1 cellular context compared by ENCODE assay signal in the genomic region with DNA sequence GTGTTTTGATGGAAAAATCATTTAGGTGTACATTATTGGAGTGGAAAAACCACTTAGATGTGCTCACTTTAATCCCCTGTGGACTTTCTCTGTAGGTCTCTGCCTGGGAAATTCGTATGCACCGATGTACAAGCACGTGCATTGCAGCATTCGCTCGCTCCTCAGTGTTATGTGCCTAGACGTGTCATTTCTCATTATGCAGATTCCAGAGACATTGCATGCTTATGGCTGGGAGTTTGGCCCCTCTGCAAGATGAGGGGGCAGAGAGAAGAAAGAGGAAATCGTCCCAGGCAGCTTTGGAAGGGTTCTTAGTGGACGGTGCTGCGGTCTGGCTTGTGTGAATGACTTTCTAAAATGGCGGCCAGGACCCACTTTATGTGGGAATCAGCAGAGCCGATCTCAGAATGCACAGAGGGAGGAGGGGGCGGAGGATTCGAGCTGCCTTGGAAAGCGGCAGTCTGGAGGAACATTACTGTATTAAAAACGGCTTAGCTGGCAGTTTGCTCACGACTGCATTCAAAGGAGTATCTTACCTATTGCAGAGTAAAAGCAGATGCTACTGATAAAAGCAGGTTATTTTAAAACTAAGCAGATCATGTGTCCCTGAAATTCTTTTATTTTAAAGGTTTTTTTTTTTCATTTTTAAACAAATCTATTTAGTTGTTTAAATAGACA.
TF ChIP-seq lines count a peak whose summit lies in the region.

No MANE protein-coding gene starts in this region.

TF ChIP-seq in HEK293, 187 proteins besides CTCF, POLR2A, EP300 and RAD21 (continued from another document and continues in another):
- TF ChIP-seq, protein P1, sequence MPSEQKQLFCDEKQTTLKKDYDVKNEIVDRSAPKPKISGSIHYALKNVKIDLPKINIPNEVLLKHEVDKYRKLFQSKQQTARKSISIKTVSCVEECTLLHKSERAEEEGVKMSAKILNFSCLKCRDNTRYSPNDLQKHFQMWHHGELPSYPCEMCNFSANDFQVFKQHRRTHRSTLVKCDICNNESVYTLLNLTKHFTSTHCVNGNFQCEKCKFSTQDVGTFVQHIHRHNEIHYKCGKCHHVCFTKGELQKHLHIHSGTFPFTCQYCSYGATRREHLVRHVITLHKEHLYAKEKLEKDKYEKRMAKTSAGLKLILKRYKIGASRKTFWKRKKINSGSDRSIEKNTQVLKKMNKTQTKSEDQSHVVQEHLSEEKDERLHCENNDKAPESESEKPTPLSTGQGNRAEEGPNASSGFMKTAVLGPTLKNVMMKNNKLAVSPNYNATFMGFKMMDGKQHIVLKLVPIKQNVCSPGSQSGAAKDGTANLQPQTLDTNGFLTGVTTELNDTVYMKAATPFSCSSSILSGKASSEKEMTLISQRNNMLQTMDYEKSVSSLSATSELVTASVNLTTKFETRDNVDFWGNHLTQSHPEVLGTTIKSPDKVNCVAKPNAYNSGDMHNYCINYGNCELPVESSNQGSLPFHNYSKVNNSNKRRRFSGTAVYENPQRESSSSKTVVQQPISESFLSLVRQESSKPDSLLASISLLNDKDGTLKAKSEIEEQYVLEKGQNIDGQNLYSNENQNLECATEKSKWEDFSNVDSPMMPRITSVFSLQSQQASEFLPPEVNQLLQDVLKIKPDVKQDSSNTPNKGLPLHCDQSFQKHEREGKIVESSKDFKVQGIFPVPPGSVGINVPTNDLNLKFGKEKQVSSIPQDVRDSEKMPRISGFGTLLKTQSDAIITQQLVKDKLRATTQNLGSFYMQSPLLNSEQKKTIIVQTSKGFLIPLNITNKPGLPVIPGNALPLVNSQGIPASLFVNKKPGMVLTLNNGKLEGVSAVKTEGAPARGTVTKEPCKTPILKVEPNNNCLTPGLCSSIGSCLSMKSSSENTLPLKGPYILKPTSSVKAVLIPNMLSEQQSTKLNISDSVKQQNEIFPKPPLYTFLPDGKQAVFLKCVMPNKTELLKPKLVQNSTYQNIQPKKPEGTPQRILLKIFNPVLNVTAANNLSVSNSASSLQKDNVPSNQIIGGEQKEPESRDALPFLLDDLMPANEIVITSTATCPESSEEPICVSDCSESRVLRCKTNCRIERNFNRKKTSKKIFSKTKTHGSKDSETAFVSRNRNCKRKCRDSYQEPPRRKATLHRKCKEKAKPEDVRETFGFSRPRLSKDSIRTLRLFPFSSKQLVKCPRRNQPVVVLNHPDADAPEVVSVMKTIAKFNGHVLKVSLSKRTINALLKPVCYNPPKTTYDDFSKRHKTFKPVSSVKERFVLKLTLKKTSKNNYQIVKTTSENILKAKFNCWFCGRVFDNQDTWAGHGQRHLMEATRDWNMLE (tag by site-specific recombination; conservative IDR thresholded peaks at IDR 0.05; ENCODE audit: low read depth): no peak; the same call in 1 of the 2 replicates
- TF ChIP-seq ZNF174 (tag by site-specific recombination; IDR thresholded peaks at IDR 0.05) (no peak), ZNF580 (tag by site-specific recombination; IDR thresholded peaks at IDR 0.05) (no peak; the same call in 1 of the 2 replicates), ZNF776 (tag by site-specific recombination; IDR thresholded peaks at IDR 0.05; ENCODE audit: borderline replicate concordance) (no peak), ZNF248 (tag by site-specific recombination; IDR thresholded peaks at IDR 0.05) (no peak), ZNF157 (tag by site-specific recombination; IDR thresholded peaks at IDR 0.05) (no peak), ZNF768 (tag by site-specific recombination; IDR thresholded peaks at IDR 0.05) (no peak), ZNF501 (tag by site-specific recombination; IDR thresholded peaks at IDR 0.05) (0 out of 2 replicates have a peak, but pooled peaks have one; percentile 13), PRDM2 (tag by site-specific recombination; IDR thresholded peaks at IDR 0.05; ENCODE audit: borderline replicate concordance) (no peak), SETDB1 (IDR thresholded peaks at IDR 0.05; ENCODE audit: insufficient read length, low read length) (no peak), HOXC10 (CRISPR knock-in tag; IDR thresholded peaks at IDR 0.05) (no peak), ZBTB20 (tag by site-specific recombination; IDR thresholded peaks at IDR 0.05) (peak; percentile 96), ZBTB44 (tag by site-specific recombination; IDR thresholded peaks at IDR 0.05) (peak; percentile 90), ZNF621 (tag by site-specific recombination; IDR thresholded peaks at IDR 0.05) (no peak), ZNF596 (tag by site-specific recombination; IDR thresholded peaks at IDR 0.05) (no peak), ZNF560 (tag by site-specific recombination; IDR thresholded peaks at IDR 0.05; ENCODE audit: borderline replicate concordance) (no peak), ZNF600 (tag by site-specific recombination; IDR thresholded peaks at IDR 0.05) (peak; percentile 93), ZNF2 (tag by site-specific recombination; IDR thresholded peaks at IDR 0.05) (peak; percentile 83), ZSCAN30 (tag by site-specific recombination; IDR thresholded peaks at IDR 0.05) (0 out of 2 replicates have a peak, but pooled peaks have one; percentile 7), REPIN1 (tag by site-specific recombination; IDR thresholded peaks at IDR 0.05; ENCODE audit: low read depth) (peak; percentile 32; the same call in 1 of the 2 replicates), ZNF214 (tag by site-specific recombination; IDR thresholded peaks at IDR 0.05; ENCODE audit: borderline replicate concordance) (no peak), ZNF404 (tag by site-specific recombination; IDR thresholded peaks at IDR 0.05) (no peak)
- TF ChIP-seq, protein P2, sequence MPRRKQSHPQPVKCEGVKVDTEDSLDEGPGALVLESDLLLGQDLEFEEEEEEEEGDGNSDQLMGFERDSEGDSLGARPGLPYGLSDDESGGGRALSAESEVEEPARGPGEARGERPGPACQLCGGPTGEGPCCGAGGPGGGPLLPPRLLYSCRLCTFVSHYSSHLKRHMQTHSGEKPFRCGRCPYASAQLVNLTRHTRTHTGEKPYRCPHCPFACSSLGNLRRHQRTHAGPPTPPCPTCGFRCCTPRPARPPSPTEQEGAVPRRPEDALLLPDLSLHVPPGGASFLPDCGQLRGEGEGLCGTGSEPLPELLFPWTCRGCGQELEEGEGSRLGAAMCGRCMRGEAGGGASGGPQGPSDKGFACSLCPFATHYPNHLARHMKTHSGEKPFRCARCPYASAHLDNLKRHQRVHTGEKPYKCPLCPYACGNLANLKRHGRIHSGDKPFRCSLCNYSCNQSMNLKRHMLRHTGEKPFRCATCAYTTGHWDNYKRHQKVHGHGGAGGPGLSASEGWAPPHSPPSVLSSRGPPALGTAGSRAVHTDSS (tag by site-specific recombination; IDR thresholded peaks at IDR 0.05): no peak
- TF ChIP-seq, protein P3, sequence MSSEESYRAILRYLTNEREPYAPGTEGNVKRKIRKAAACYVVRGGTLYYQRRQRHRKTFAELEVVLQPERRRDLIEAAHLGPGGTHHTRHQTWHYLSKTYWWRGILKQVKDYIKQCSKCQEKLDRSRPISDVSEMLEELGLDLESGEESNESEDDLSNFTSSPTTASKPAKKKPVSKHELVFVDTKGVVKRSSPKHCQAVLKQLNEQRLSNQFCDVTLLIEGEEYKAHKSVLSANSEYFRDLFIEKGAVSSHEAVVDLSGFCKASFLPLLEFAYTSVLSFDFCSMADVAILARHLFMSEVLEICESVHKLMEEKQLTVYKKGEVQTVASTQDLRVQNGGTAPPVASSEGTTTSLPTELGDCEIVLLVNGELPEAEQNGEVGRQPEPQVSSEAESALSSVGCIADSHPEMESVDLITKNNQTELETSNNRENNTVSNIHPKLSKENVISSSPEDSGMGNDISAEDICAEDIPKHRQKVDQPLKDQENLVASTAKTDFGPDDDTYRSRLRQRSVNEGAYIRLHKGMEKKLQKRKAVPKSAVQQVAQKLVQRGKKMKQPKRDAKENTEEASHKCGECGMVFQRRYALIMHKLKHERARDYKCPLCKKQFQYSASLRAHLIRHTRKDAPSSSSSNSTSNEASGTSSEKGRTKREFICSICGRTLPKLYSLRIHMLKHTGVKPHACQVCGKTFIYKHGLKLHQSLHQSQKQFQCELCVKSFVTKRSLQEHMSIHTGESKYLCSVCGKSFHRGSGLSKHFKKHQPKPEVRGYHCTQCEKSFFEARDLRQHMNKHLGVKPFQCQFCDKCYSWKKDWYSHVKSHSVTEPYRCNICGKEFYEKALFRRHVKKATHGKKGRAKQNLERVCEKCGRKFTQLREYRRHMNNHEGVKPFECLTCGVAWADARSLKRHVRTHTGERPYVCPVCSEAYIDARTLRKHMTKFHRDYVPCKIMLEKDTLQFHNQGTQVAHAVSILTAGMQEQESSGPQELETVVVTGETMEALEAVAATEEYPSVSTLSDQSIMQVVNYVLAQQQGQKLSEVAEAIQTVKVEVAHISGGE (tag by site-specific recombination; conservative IDR thresholded peaks at IDR 0.05; ENCODE audit: low read depth): no peak
- TF ChIP-seq, protein P4, sequence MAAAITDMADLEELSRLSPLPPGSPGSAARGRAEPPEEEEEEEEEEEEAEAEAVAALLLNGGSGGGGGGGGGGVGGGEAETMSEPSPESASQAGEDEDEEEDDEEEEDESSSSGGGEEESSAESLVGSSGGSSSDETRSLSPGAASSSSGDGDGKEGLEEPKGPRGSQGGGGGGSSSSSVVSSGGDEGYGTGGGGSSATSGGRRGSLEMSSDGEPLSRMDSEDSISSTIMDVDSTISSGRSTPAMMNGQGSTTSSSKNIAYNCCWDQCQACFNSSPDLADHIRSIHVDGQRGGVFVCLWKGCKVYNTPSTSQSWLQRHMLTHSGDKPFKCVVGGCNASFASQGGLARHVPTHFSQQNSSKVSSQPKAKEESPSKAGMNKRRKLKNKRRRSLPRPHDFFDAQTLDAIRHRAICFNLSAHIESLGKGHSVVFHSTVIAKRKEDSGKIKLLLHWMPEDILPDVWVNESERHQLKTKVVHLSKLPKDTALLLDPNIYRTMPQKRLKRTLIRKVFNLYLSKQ (tag by site-specific recombination; IDR thresholded peaks at IDR 0.05; ENCODE audit: borderline replicate concordance): no peak
- TF ChIP-seq, protein P5, sequence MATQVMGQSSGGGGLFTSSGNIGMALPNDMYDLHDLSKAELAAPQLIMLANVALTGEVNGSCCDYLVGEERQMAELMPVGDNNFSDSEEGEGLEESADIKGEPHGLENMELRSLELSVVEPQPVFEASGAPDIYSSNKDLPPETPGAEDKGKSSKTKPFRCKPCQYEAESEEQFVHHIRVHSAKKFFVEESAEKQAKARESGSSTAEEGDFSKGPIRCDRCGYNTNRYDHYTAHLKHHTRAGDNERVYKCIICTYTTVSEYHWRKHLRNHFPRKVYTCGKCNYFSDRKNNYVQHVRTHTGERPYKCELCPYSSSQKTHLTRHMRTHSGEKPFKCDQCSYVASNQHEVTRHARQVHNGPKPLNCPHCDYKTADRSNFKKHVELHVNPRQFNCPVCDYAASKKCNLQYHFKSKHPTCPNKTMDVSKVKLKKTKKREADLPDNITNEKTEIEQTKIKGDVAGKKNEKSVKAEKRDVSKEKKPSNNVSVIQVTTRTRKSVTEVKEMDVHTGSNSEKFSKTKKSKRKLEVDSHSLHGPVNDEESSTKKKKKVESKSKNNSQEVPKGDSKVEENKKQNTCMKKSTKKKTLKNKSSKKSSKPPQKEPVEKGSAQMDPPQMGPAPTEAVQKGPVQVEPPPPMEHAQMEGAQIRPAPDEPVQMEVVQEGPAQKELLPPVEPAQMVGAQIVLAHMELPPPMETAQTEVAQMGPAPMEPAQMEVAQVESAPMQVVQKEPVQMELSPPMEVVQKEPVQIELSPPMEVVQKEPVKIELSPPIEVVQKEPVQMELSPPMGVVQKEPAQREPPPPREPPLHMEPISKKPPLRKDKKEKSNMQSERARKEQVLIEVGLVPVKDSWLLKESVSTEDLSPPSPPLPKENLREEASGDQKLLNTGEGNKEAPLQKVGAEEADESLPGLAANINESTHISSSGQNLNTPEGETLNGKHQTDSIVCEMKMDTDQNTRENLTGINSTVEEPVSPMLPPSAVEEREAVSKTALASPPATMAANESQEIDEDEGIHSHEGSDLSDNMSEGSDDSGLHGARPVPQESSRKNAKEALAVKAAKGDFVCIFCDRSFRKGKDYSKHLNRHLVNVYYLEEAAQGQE (tag by site-specific recombination; IDR thresholded peaks at IDR 0.05): no peak
